ENCODE assay signal across 1 cellular context in genomic region chr16:87847785-87848675, GRCh38.
A peak's percentile ranks its signal among the peaks of the same experiment; 100 is the strongest.
TF ChIP-seq lines count a peak whose summit lies in the region.

No MANE protein-coding gene starts in this region.

TF ChIP-seq in HepG2, 621 proteins besides CTCF, POLR2A, EP300 and RAD21 (continued from another document and continues in another):
- TF ChIP-seq ZNF407 (CRISPR knock-in tag; IDR thresholded peaks at IDR 0.05; ENCODE audit: not compliant biosample characterization) (peak; percentile 66), SALL1 (CRISPR knock-in tag; IDR thresholded peaks at IDR 0.05) (peak; percentile 91), ZNF75D (CRISPR knock-in tag; IDR thresholded peaks at IDR 0.05; ENCODE audit: borderline replicate concordance) (no peak), REL (CRISPR knock-in tag; conservative IDR thresholded peaks at IDR 0.05) (peak; percentile 87), ZFP41 (CRISPR knock-in tag; IDR thresholded peaks at IDR 0.05; ENCODE audit: borderline replicate concordance) (no peak), FOSL2 (CRISPR knock-in tag; IDR thresholded peaks at IDR 0.05) (peak; percentile 52; the same call in 1 of the 2 replicates), ZFP37 (CRISPR knock-in tag; IDR thresholded peaks at IDR 0.05; ENCODE audit: borderline replicate concordance) (peak; percentile 13), ZNF749 (CRISPR knock-in tag; IDR thresholded peaks at IDR 0.05; ENCODE audit: borderline replicate concordance) (no peak), TEF (CRISPR knock-in tag; IDR thresholded peaks at IDR 0.05) (peak; percentile 95), ZNF841 (CRISPR knock-in tag; IDR thresholded peaks at IDR 0.05; ENCODE audit: borderline replicate concordance) (no peak), ZNF619 (CRISPR knock-in tag; IDR thresholded peaks at IDR 0.05) (peak; percentile 56), ZNF574 (CRISPR knock-in tag; IDR thresholded peaks at IDR 0.05) (peak; percentile 77), EHMT2 (IDR thresholded peaks at IDR 0.05; ENCODE audit: borderline replicate concordance, low read depth, low read length) (peak; percentile 42; the same call in 1 of the 2 replicates), CREM (IDR thresholded peaks at IDR 0.05) (peak; percentile 78; the same call in 1 of the 2 replicates), CREM (CRISPR knock-in tag; IDR thresholded peaks at IDR 0.05) (no peak), ZNF362 (CRISPR knock-in tag; IDR thresholded peaks at IDR 0.05; ENCODE audit: borderline replicate concordance) (peak; percentile 97), IRX3 (CRISPR knock-in tag; IDR thresholded peaks at IDR 0.05; ENCODE audit: borderline replicate concordance, low read depth) (0 out of 2 replicates have a peak, but pooled peaks have one; percentile 10), ZNF296 (CRISPR knock-in tag; conservative IDR thresholded peaks at IDR 0.05) (peak; percentile 61; the same call in 1 of the 2 replicates), ZNF891 (CRISPR knock-in tag; IDR thresholded peaks at IDR 0.05) (0 out of 2 replicates have a peak, but pooled peaks have one; percentile 31), STAT5B (CRISPR knock-in tag; IDR thresholded peaks at IDR 0.05) (peak; percentile 11; the same call in 1 of the 2 replicates), RERE (CRISPR knock-in tag; IDR thresholded peaks at IDR 0.05; ENCODE audit: low read depth) (peak; percentile 65; the same call in 1 of the 2 replicates), ZNF768 (CRISPR knock-in tag; IDR thresholded peaks at IDR 0.05) (peak; percentile 7; the same call in 1 of the 2 replicates), SMC3 (IDR thresholded peaks at IDR 0.05; ENCODE audit: low read length) (peak; percentile 0; the same call in 1 of the 2 replicates), ETS1 (CRISPR knock-in tag; IDR thresholded peaks at IDR 0.05) (0 out of 2 replicates have a peak, but pooled peaks have one; percentile 41), ZNF879 (CRISPR knock-in tag; IDR thresholded peaks at IDR 0.05) (0 out of 2 replicates have a peak, but pooled peaks have one; percentile 69), RBM22 (optimal IDR thresholded peaks at IDR 0.05; ENCODE audit: low read length) (peak; percentile 71), PAXIP1 (CRISPR knock-in tag; conservative IDR thresholded peaks at IDR 0.05) (peak; percentile 95), SOX5 (CRISPR knock-in tag; IDR thresholded peaks at IDR 0.05; ENCODE audit: borderline replicate concordance) (peak; percentile 87; the same call in 1 of the 2 replicates), HOXA9 (CRISPR knock-in tag; IDR thresholded peaks at IDR 0.05; ENCODE audit: borderline replicate concordance) (peak; percentile 63; the same call in 1 of the 2 replicates), KDM2A (CRISPR knock-in tag; IDR thresholded peaks at IDR 0.05; ENCODE audit: borderline replicate concordance, low read depth) (peak; percentile 65; the same call in 1 of the 2 replicates), CENPBD1 (CRISPR knock-in tag; IDR thresholded peaks at IDR 0.05; ENCODE audit: borderline replicate concordance, low read depth) (no peak; the same call in 1 of the 2 replicates)
